Comparison of ENCODE assay signal across 18 cellular contexts in genomic region chr17:67557921-67558320, GRCh38.
DNase-seq lines count a peak whose midpoint lies in the region; ATAC-seq and TF ChIP-seq lines count a peak whose summit lies in the region.
"Had no signal": no experiment of that assay in that cellular context is flagged by ENCODE, and none has a peak within 500 bp of the region (broad histone marks: within the 10 kb centered on the region; RNA-seq: fewer than 3 reads in every experiment).

No MANE protein-coding gene starts in this region.

- no peaks in the 10 kb centered on the region for H3K27me3 Mint-ChIP-seq in CD8-positive, alpha-beta T cell (ENCODE audit: low read depth)
- no peaks in the 10 kb centered on the region for H3K27me3 Mint-ChIP-seq in central memory CD8-positive, alpha-beta T cell
- H3K27me3 Mint-ChIP-seq: activated CD4-positive, alpha-beta memory T cell treated with anti-CD3 and anti-CD28 coated beads, Interleukin-2, amount 10 ng/mL, durations not matched to agents 7 days and 5 days; B cell had no signal

- no peak overlapping the region for H4K8ac ChIP-seq in mesenchymal stem cell (ENCODE audit: low read length)

- H2AK5ac ChIP-seq in mesenchymal stem cell (ENCODE audit: low read length, severe bottlenecking), result no peak overlapping the region

- H3K23ac ChIP-seq in mesenchymal stem cell (ENCODE audit: low read length in 2 of 2), result no peak overlapping the region

- POLR2A ChIA-PET in CD8-positive, alpha-beta T cell (lab: Charles Lee), result interaction anchor here (1.6 kb wide), 1 partner anchor 11 kb away, joined by 5 read pairs; no protein-coding TSS in a partner anchor

- no peak overlapping the region for H3K4ac ChIP-seq in mesenchymal stem cell (ENCODE audit: low read depth in 1 of 2, low read length in 2 of 2)

- H3K18ac ChIP-seq in mesenchymal stem cell (ENCODE audit: low read depth in 1 of 2, low read length in 2 of 2), result no peak overlapping the region

- H2BK120ac ChIP-seq in mesenchymal stem cell (ENCODE audit: low read depth, low read length), result no peak overlapping the region

- no peak overlapping the region for H3K14ac ChIP-seq in mesenchymal stem cell (ENCODE audit: low read length in 2 of 2)

- H4K91ac ChIP-seq in mesenchymal stem cell (ENCODE audit: low read length), result no peak overlapping the region

- H3K9me3 ChIP-seq in CD8-positive, alpha-beta T cell (ENCODE audit: low read length), result no peaks in the 10 kb centered on the region
- no peaks in the 10 kb centered on the region for H3K9me3 ChIP-seq in mesenchymal stem cell (ENCODE audit: control insufficient read depth, low read length)
- peaks cover 0 to 5% (median 0%) of the 10 kb centered on the region in 4 donors for H3K9me3 ChIP-seq in stomach
- H3K9me3 ChIP-seq: esophagus muscularis mucosa, ovary, thyroid gland had no signal

- TF ChIP-seq EP300 in stomach (IDR thresholded peaks at IDR 0.05), result no peak

- no peak for DNase-seq in CD8-positive, alpha-beta T cell
- DNase-seq in LHCN-M2 (ENCODE audit: low read depth), result peak; percentile 21
- no peak for DNase-seq in central memory CD8-positive, alpha-beta T cell (ENCODE audit: low spot score in 2 of 2)
- peak; percentile 77 for DNase-seq in mesenchymal stem cell
- DNase-seq in erythroblast (lab: John Stamatoyannopoulos, UW), result no peak
- no peak for DNase-seq in Kasumi-1 (lab: John Stamatoyannopoulos, UW)
- DNase-seq in stomach, result no peak
- no peak for DNase-seq in DMS 273 treated with DMSO at 0.1 percent for 48 hours (lab: John Stamatoyannopoulos, UW)
- DNase-seq: activated CD4-positive, alpha-beta memory T cell treated with anti-CD3 and anti-CD28 coated beads, Interleukin-2, amount 10 ng/mL, durations not matched to agents 7 days and 5 days; aorta; left colon; NCI-H1105; ovary; stimulated activated CD4-positive, alpha-beta T cell treated with anti-CD3 and anti-CD28 coated beads, Interleukin-4, amount 100 ng/mL, for 24 hours; stimulated activated CD8-positive, alpha-beta memory T cell treated with anti-CD3 and anti-CD28 coated beads, Interleukin-4, amount 100 ng/mL, for 48 hours had no signal

- H3K4me3 Mint-ChIP-seq in CD8-positive, alpha-beta T cell, result no peak overlapping the region
- no peak overlapping the region for H3K4me3 Mint-ChIP-seq in central memory CD8-positive, alpha-beta T cell
- H3K4me3 Mint-ChIP-seq: activated CD4-positive, alpha-beta memory T cell treated with anti-CD3 and anti-CD28 coated beads, Interleukin-2, amount 10 ng/mL, durations not matched to agents 7 days and 5 days; B cell had no signal

- TF ChIP-seq CTCF in CD8-positive, alpha-beta T cell (IDR thresholded peaks at IDR 0.05), result no peak
- no peak for TF ChIP-seq CTCF in stomach (IDR thresholded peaks at IDR 0.05)

- H3K4me3 ChIP-seq in CD8-positive, alpha-beta T cell (ENCODE audit: low read depth, low read length), result no peak overlapping the region
- H3K4me3 ChIP-seq in mesenchymal stem cell (ENCODE audit: insufficient read depth in 1 of 2, low read depth in 1 of 2, low read length in 2 of 2) (no peak overlapping the region), stomach (no peak overlapping the region)
- H3K4me3 ChIP-seq: esophagus muscularis mucosa, ovary, thyroid gland had no signal

- no peak overlapping the region for H2BK5ac ChIP-seq in mesenchymal stem cell (ENCODE audit: low read depth, low read length, poor library complexity, severe bottlenecking)

- TF ChIP-seq POLR2A in erythroblast (IDR thresholded peaks at IDR 0.05; ENCODE audit: low read length) (no peak), stomach (IDR thresholded peaks at IDR 0.05) (no peak)

- CTCF ChIA-PET in CD8-positive, alpha-beta T cell (lab: Charles Lee), result interaction anchor here (0.7 to 1.5 kb wide), 3 partner anchors 82 to 273 kb away, joined by 3 to 5 read pairs (median 4); no protein-coding TSS in a partner anchor

- H3K36me3 Mint-ChIP-seq in CD8-positive, alpha-beta T cell, result peaks cover 79% of the 10 kb centered on the region
- peaks cover 32% of the 10 kb centered on the region for H3K36me3 Mint-ChIP-seq in central memory CD8-positive, alpha-beta T cell (ENCODE audit: insufficient read depth)

- peaks cover 18% of the 10 kb centered on the region for H3K36me3 ChIP-seq in CD8-positive, alpha-beta T cell (ENCODE audit: insufficient read depth, low read length)
- H3K36me3 ChIP-seq in mesenchymal stem cell (ENCODE audit: control insufficient read depth in 1 of 2, insufficient read depth in 2 of 2, low read depth in 1 of 2, low read length in 2 of 2) (peaks cover 0 to 7% of the 10 kb centered on the region in 2 experiments), stomach (peaks cover 0 to 5% (median 2%) of the 10 kb centered on the region in 4 donors)
- H3K36me3 ChIP-seq: ovary, thyroid gland had no signal

- H2BK12ac ChIP-seq in mesenchymal stem cell (ENCODE audit: low read length in 2 of 2), result no peak overlapping the region

- H3K79me1 ChIP-seq in mesenchymal stem cell (replicated peaks; ENCODE audit: low read length, poor library complexity, severe bottlenecking), result no peaks in the 10 kb centered on the region

- H2BK15ac ChIP-seq in mesenchymal stem cell (ENCODE audit: low read depth, poor library complexity, severe bottlenecking), result peak overlapping the region; percentile 64

- no peak overlapping the region for H3K9ac ChIP-seq in mesenchymal stem cell (ENCODE audit: low read length)

- H3K9me3 Mint-ChIP-seq in CD8-positive, alpha-beta T cell, result peaks cover 3% of the 10 kb centered on the region
- peaks cover 12% of the 10 kb centered on the region for H3K9me3 Mint-ChIP-seq in central memory CD8-positive, alpha-beta T cell
- H3K9me3 Mint-ChIP-seq: activated CD4-positive, alpha-beta memory T cell treated with anti-CD3 and anti-CD28 coated beads, Interleukin-2, amount 10 ng/mL, durations not matched to agents 7 days and 5 days had no signal

- 73% methylated on average over 3 of the region's 5 CpGs for WGBS in mesenchymal stem cell
- WGBS in stomach, 5 donors, result 81 to 85% (median 84%) methylated on average over 5 of the region's 5 CpGs

- peaks cover 16% of the 10 kb centered on the region for H3K4me1 Mint-ChIP-seq in CD8-positive, alpha-beta T cell (ENCODE audit: low read depth)
- H3K4me1 Mint-ChIP-seq in central memory CD8-positive, alpha-beta T cell, result peaks cover 25% of the 10 kb centered on the region
- H3K4me1 Mint-ChIP-seq: activated CD4-positive, alpha-beta memory T cell treated with anti-CD3 and anti-CD28 coated beads, Interleukin-2, amount 10 ng/mL, durations not matched to agents 7 days and 5 days; B cell had no signal

- intact Hi-C loops in CD8-positive, alpha-beta T cell (cut with DNase I, micrococcal nuclease), result no loop called here
- intact Hi-C loops in stomach (cut with DNase I; ENCODE audit: low total_unique reads), result no loop called here

- H3K4me1 ChIP-seq in CD8-positive, alpha-beta T cell (ENCODE audit: insufficient read depth, low read length), result no peaks in the 10 kb centered on the region
- no peaks in the 10 kb centered on the region for H3K4me1 ChIP-seq in mesenchymal stem cell (ENCODE audit: control insufficient read depth, insufficient read depth, low read depth, low read length)
- peaks cover 0 to 11% (median 3%) of the 10 kb centered on the region in 4 donors for H3K4me1 ChIP-seq in stomach

- H3K27ac ChIP-seq in CD8-positive, alpha-beta T cell (ENCODE audit: low read depth, low read length), result no peak overlapping the region
- H3K27ac ChIP-seq in mesenchymal stem cell (ENCODE audit: low read length, poor library complexity, severe bottlenecking), result no peak overlapping the region
- H3K27ac ChIP-seq in stomach, result no peak overlapping the region
- H3K27ac ChIP-seq: ovary, thyroid gland had no signal

- H3K4me2 ChIP-seq in mesenchymal stem cell (ENCODE audit: low read length, poor library complexity, severe bottlenecking), result no peak overlapping the region

- no peak for ATAC-seq in CD8-positive, alpha-beta T cell
- no peak for ATAC-seq in central memory CD8-positive, alpha-beta T cell (replicated peaks; ENCODE audit: extremely low read depth, poor library complexity, severe bottlenecking)
- ATAC-seq: left colon had no signal

- no peak overlapping the region for H2AFZ ChIP-seq in mesenchymal stem cell (ENCODE audit: low read depth, low read length)

- H3K27ac Mint-ChIP-seq in CD8-positive, alpha-beta T cell, result peak overlapping the region; percentile 75
- peak overlapping the region; percentile 37 for H3K27ac Mint-ChIP-seq in central memory CD8-positive, alpha-beta T cell (ENCODE audit: low read depth)
- H3K27ac Mint-ChIP-seq: activated CD4-positive, alpha-beta memory T cell treated with anti-CD3 and anti-CD28 coated beads, Interleukin-2, amount 10 ng/mL, durations not matched to agents 7 days and 5 days; B cell had no signal

- H3K27me3 ChIP-seq in CD8-positive, alpha-beta T cell (ENCODE audit: insufficient read depth, low read length), result no peaks in the 10 kb centered on the region
- H3K27me3 ChIP-seq in mesenchymal stem cell (ENCODE audit: control insufficient read depth in 1 of 2, insufficient read depth in 1 of 2, low read length in 2 of 2), result no peaks in the 10 kb centered on the region
- H3K27me3 ChIP-seq in stomach, result no peaks in the 10 kb centered on the region
- H3K27me3 ChIP-seq: esophagus muscularis mucosa, ovary, thyroid gland had no signal

Comparison
In these comparisons a context has a peak if more than half of its experiments do, and no peak if none do; other contexts are left out.
1. DNase-seq: peak in LHCN-M2 (single experiment) and mesenchymal stem cell (single experiment); none in CD8-positive, alpha-beta T cell (0 of 7), central memory CD8-positive, alpha-beta T cell (0 of 2), erythroblast (0 of 2), Kasumi-1 (0 of 2), stomach (single experiment) and DMS 273 treated with DMSO at 0.1 percent for 48 hours (single experiment).